Comparison of ENCODE assay signal across 19 cellular contexts in genomic region chr11:620201-620600, GRCh38. TPM values are rescaled to one million over a fixed set of nuclear protein-coding genes. Genes with fewer than 3 reads are reported as not detected.
DNase-seq lines count a peak whose midpoint lies in the region; ATAC-seq, FAIRE-seq and TF ChIP-seq lines count a peak whose summit lies in the region.
"Had no signal": no experiment of that assay in that cellular context is flagged by ENCODE, and none has a peak within 500 bp of the region (broad histone marks: within the 10 kb centered on the region; RNA-seq: fewer than 3 reads in every experiment).

No MANE protein-coding gene starts in this region.

- no peaks in the 10 kb centered on the region for H3K36me3 Mint-ChIP-seq in HFFc6 (ENCODE audit: low read depth)

- H3K4me3 ChIP-seq in HEK293 (ENCODE audit: low read depth, low read length) (no peak overlapping the region), K562 (no peak overlapping the region)

- H3K4me1 ChIP-seq in HEK293 (ENCODE audit: control insufficient read depth, insufficient read depth, low read length) (no peaks in the 10 kb centered on the region), K562 (replicated peaks in 1 of 2; ENCODE audit: control insufficient read depth in 2 of 2, insufficient read depth in 2 of 2, low read length in 2 of 2) (peaks cover 5 to 74% of the 10 kb centered on the region in 2 experiments; a peak in 4 of 5 replicates)

- FAIRE-seq in K562 (lab: Jason Lieb, UNC) = no peak

- H3K9ac ChIP-seq in K562 (ENCODE audit: insufficient read depth in 1 of 2, low read depth in 2 of 2, low read length in 2 of 2) = no peak overlapping the region; a peak in 1 of 4 replicates
- H3K9ac ChIP-seq: SK-N-SH had no signal

- no peak for ATAC-seq in K562

- no peaks in the 10 kb centered on the region for H3K9me3 Mint-ChIP-seq in HFFc6

- H3K4me2 ChIP-seq in K562 (ENCODE audit: insufficient read depth, low read length) = no peak overlapping the region
- H3K4me2 ChIP-seq: SK-N-SH had no signal

- H3K27me3 Mint-ChIP-seq in HFFc6 (ENCODE audit: insufficient read depth) = peaks cover 12% of the 10 kb centered on the region

- DNase-seq in K562 (ENCODE audit: extremely low read depth in 1 of 4, low spot score in 3 of 4) = no peak
- DNase-seq in HFFc6 = no peak
- DNase-seq in stimulated activated CD4-positive, alpha-beta T cell treated with anti-CD3 and anti-CD28 coated beads, Interleukin-1b, Interleukin-23, amount 100 ng/mL, for 48 hours = no peak
- DNase-seq: ACHN, DMS79 treated with DMSO at 0.1 percent for 48 hours, Karpas-422, NCI-H1417 treated with DMSO at 0.1 percent for 48 hours, NCI-H187 treated with DMSO at 0.1 percent for 48 hours, NCI-H226, NCI-H524, NCI-H82, SHP77 treated with DMSO at 0.1 percent for 48 hours, SK-N-SH had no signal

- 91% methylated on average over 12 of the region's 13 CpGs for WGBS in K562 (ENCODE audit: insufficient coverage, low coverage, missing lambda C conversion rate)

- H2AFZ ChIP-seq in K562 (ENCODE audit: low read depth, low read length) = no peak overlapping the region

- in situ Hi-C loops in K562 (cut with MboI) = no loop called here

- peaks cover 0 to 13% of the 10 kb centered on the region in 2 experiments; a peak in 1 of 3 replicates for H3K36me3 ChIP-seq in HEK293 (ENCODE audit: control insufficient read depth in 2 of 2, insufficient read depth in 1 of 2, low read length in 2 of 2)
- H3K36me3 ChIP-seq in K562 (ENCODE audit: control insufficient read depth, insufficient read depth, low read length) = peaks cover 39% of the 10 kb centered on the region; the same call in 2 of the 3 replicates

- TF ChIP-seq RAD21 in K562 (CRISPR knock-in tag; conservative IDR thresholded peaks at IDR 0.05 in 1 of 2, IDR thresholded peaks at IDR 0.05 in 1 of 2) = no peak

- H3K27ac ChIP-seq in HEK293 (ENCODE audit: extremely low read depth, low read depth, low read length) = no peak overlapping the region
- no peak overlapping the region for H3K27ac ChIP-seq in K562 (ENCODE audit: extremely low read depth, low read depth, low read length)
- H3K27ac ChIP-seq: C4-2B had no signal

- POLR2A ChIA-PET in HEK293 (lab: Yijun Ruan, JAX) (no interaction called here), K562 (lab: Yijun Ruan, JAX) (no interaction called here)

- peaks cover 8% of the 10 kb centered on the region; the same call in 1 of the 2 replicates for H3K4me1 Mint-ChIP-seq in HFFc6 (ENCODE audit: low read depth)

- CTCF ChIA-PET in HEK293 (lab: Yijun Ruan, JAX) (no interaction called here), K562 (lab: Yijun Ruan, JAX; ENCODE audit: low intra/inter-chr PET ratio) (no interaction called here)

- TF ChIP-seq CTCF in HEK293 (tag by site-specific recombination; IDR thresholded peaks at IDR 0.05) (no peak), K562 (IDR thresholded peaks at IDR 0.05 in 2 of 3, conservative IDR thresholded peaks at IDR 0.05 in 1 of 3; ENCODE audit: insufficient read depth in 2 of 3, low read depth in 1 of 3, low read length in 3 of 3) (no peak), HFFc6 (IDR thresholded peaks at IDR 0.05) (no peak)

- H4K20me1 ChIP-seq in K562 (replicated peaks; ENCODE audit: control insufficient read depth, insufficient read depth, low read length) = no peaks in the 10 kb centered on the region; the same call in 1 of the 2 replicates

- no peak for TF ChIP-seq POLR2A in K562 (conservative IDR thresholded peaks at IDR 0.05)

- H3K27ac Mint-ChIP-seq in HFFc6 = no peak overlapping the region

- H3K9me3 ChIP-seq in HEK293 (ENCODE audit: control insufficient read depth, insufficient read depth, low read depth, low read length) (no peaks in the 10 kb centered on the region), K562 (replicated peaks; ENCODE audit: control insufficient read depth, insufficient read depth, low read depth, low read length) (no peaks in the 10 kb centered on the region)
- H3K9me3 ChIP-seq: SK-N-SH had no signal

- no peaks in the 10 kb centered on the region for H3K27me3 ChIP-seq in K562 (ENCODE audit: control insufficient read depth in 2 of 2, insufficient read depth in 2 of 2, low read length in 2 of 2)

- H3K79me2 ChIP-seq in K562 (ENCODE audit: control insufficient read depth, insufficient read depth, low read length) = peaks cover 3% of the 10 kb centered on the region; the same call in 1 of the 3 replicates

- no peak overlapping the region for H3K4me3 Mint-ChIP-seq in HFFc6

- peaks cover 6% of the 10 kb centered on the region for H3K9me1 ChIP-seq in K562 (ENCODE audit: control insufficient read depth, insufficient read depth, low read length)

- no peak for TF ChIP-seq EP300 in K562 (IDR thresholded peaks at IDR 0.05; ENCODE audit: low read length)

- BruUV-seq in K562 (replicated peaks; lab: Mats Ljungman, UMichigan) = no TSS peak

- intact Hi-C loops in K562 (cut with micrococcal nuclease) = no loop called here

RNA-seq across cellular contexts. Expression of gene IRF7, which starts 4.5 kb away (rescaled TPM):
- total RNA-seq in K562 (2011; cell fraction: chromatin; rRNA removed; ENCODE audit: low replicate concordance) = 3.7 and 21.2 TPM in 2 replicates
- total RNA-seq in K562 (2011; cell fraction: nucleolus; rRNA removed) = 23.2 and 27.2 TPM in 2 replicates
- total RNA-seq in K562 (2011; cell fraction: nucleoplasm; rRNA removed) = 10.0 and 11.6 TPM in 2 replicates
- 3.7 and 8.3 TPM in 2 replicates for total RNA-seq in K562 (2014; rRNA removed)
- 0.29 TPM in 1 of 2 replicates, not detected in the other for total RNA-seq in K562 (2014; rRNA removed; fragmentation: Illumina TruSeq; extraction: Trizol)
- total RNA-seq in K562 (2015; rRNA removed; fragmentation: Illumina TruSeq; extraction: Trizol) = 2.0 and 2.2 TPM in 2 replicates
- total RNA-seq in K562 (2021) = 6.5 and 7.6 TPM in 2 replicates
- polyA plus RNA-seq in K562 (2011; rRNA removed) = 1.8 and 3.5 TPM in 2 replicates
- polyA plus RNA-seq in K562 (2011; cell fraction: cytosol; rRNA removed) = 2.7 and 6.6 TPM in 2 replicates
- 21.3 and 30.3 TPM in 2 replicates for polyA plus RNA-seq in K562 (2011; cell fraction: nucleus; rRNA removed)
- polyA plus RNA-seq in K562 (2012) = 4.0 and 11.8 TPM in 2 replicates
- 0.64 and 2.2 TPM in 2 replicates for polyA plus RNA-seq in K562 (2014; fragmentation: Illumina TruSeq; extraction: Trizol)
- polyA plus RNA-seq in K562 (2014; fragmentation: Nextera tagmentation; extraction: Ambion mirVana) = under 1 TPM; 0.27 to 0.48 TPM
- polyA plus RNA-seq in K562 (2014; rRNA removed) = 3.8 and 7.4 TPM in 2 replicates
- polyA minus RNA-seq in K562 (2011; rRNA and poly(A)+ RNA removed) = 0.42 and 0.49 TPM in 2 replicates
- polyA minus RNA-seq in K562 (2011; cell fraction: cytosol; rRNA and poly(A)+ RNA removed) = 1.3 and 5.2 TPM in 2 replicates
- 10.6 and 12.6 TPM in 2 replicates for polyA minus RNA-seq in K562 (2011; cell fraction: nucleus; rRNA and poly(A)+ RNA removed)
- total RNA-seq in HFFc6 (2021; fragmentation: NEBNext Ultra II Directional; extraction: Animal tissue kit (Norgen Biotek cat#: 25700)) = 1 to 10 TPM; 3.0 to 5.2 (median 4.2) TPM

RNA-seq across cellular contexts. Expression of gene CDHR5, which starts 4.6 kb away (rescaled TPM):
- not detected in 2 replicates for total RNA-seq in K562 (2011; cell fraction: chromatin; rRNA removed; ENCODE audit: low replicate concordance)
- total RNA-seq in K562 (2011; cell fraction: nucleolus; rRNA removed) = not detected in 2 replicates
- not detected in 2 replicates for total RNA-seq in K562 (2011; cell fraction: nucleoplasm; rRNA removed)
- total RNA-seq in K562 (2014; rRNA removed) = not detected in 2 replicates
- total RNA-seq in K562 (2014; rRNA removed; fragmentation: Illumina TruSeq; extraction: Trizol) = not detected in 2 replicates
- total RNA-seq in K562 (2015; rRNA removed; fragmentation: Illumina TruSeq; extraction: Trizol) = not detected in 2 replicates
- total RNA-seq in K562 (2021) = 0.16 TPM in 1 of 2 replicates, not detected in the other
- not detected in 2 replicates for polyA plus RNA-seq in K562 (2011; rRNA removed)
- polyA plus RNA-seq in K562 (2011; cell fraction: cytosol; rRNA removed) = not detected in 2 replicates
- polyA plus RNA-seq in K562 (2011; cell fraction: nucleus; rRNA removed) = not detected in 2 replicates
- 0.06 and 0.14 TPM in 2 replicates for polyA plus RNA-seq in K562 (2012)
- not detected in 2 replicates for polyA plus RNA-seq in K562 (2014; fragmentation: Illumina TruSeq; extraction: Trizol)
- not detected for polyA plus RNA-seq in K562 (2014; fragmentation: Nextera tagmentation; extraction: Ambion mirVana)
- polyA plus RNA-seq in K562 (2014; rRNA removed) = not detected in 2 replicates
- not detected in 2 replicates for polyA minus RNA-seq in K562 (2011; rRNA and poly(A)+ RNA removed)
- not detected in 2 replicates for polyA minus RNA-seq in K562 (2011; cell fraction: cytosol; rRNA and poly(A)+ RNA removed)
- polyA minus RNA-seq in K562 (2011; cell fraction: nucleus; rRNA and poly(A)+ RNA removed) = not detected in 2 replicates
- total RNA-seq in HFFc6 (2021; fragmentation: NEBNext Ultra II Directional; extraction: Animal tissue kit (Norgen Biotek cat#: 25700)) = not detected
- total RNA-seq: H4, MCF 10A, RPMI7951 had no signal
- polyA plus RNA-seq: SK-N-SH had no signal

RNA-seq across cellular contexts. Expression of gene SCT, which starts 6.8 kb away (rescaled TPM):
- not detected in 2 replicates for total RNA-seq in K562 (2011; cell fraction: chromatin; rRNA removed; ENCODE audit: low replicate concordance)
- total RNA-seq in K562 (2011; cell fraction: nucleolus; rRNA removed) = not detected in 2 replicates
- total RNA-seq in K562 (2011; cell fraction: nucleoplasm; rRNA removed) = not detected in 2 replicates
- not detected in 2 replicates for total RNA-seq in K562 (2014; rRNA removed)
- total RNA-seq in K562 (2014; rRNA removed; fragmentation: Illumina TruSeq; extraction: Trizol) = not detected in 2 replicates
- not detected in 2 replicates for total RNA-seq in K562 (2015; rRNA removed; fragmentation: Illumina TruSeq; extraction: Trizol)
- not detected in 2 replicates for total RNA-seq in K562 (2021)
- polyA plus RNA-seq in K562 (2011; rRNA removed) = not detected in 2 replicates
- polyA plus RNA-seq in K562 (2011; cell fraction: cytosol; rRNA removed) = not detected in 2 replicates
- not detected in 2 replicates for polyA plus RNA-seq in K562 (2011; cell fraction: nucleus; rRNA removed)
- not detected in 2 replicates for polyA plus RNA-seq in K562 (2012)
- polyA plus RNA-seq in K562 (2014; fragmentation: Illumina TruSeq; extraction: Trizol) = not detected in 2 replicates
- not detected for polyA plus RNA-seq in K562 (2014; fragmentation: Nextera tagmentation; extraction: Ambion mirVana)
- polyA plus RNA-seq in K562 (2014; rRNA removed) = not detected in 2 replicates
- not detected in 2 replicates for polyA minus RNA-seq in K562 (2011; rRNA and poly(A)+ RNA removed)
- not detected in 2 replicates for polyA minus RNA-seq in K562 (2011; cell fraction: cytosol; rRNA and poly(A)+ RNA removed)
- not detected in 2 replicates for polyA minus RNA-seq in K562 (2011; cell fraction: nucleus; rRNA and poly(A)+ RNA removed)
- total RNA-seq in HFFc6 (2021; fragmentation: NEBNext Ultra II Directional; extraction: Animal tissue kit (Norgen Biotek cat#: 25700)) = not detected
- total RNA-seq: H4, HT-29, MCF 10A, RPMI7951 had no signal
- polyA plus RNA-seq: SK-N-SH had no signal

RNA-seq across cellular contexts. Expression of gene DRD4, which starts 16.9 kb away (rescaled TPM):
- total RNA-seq in K562 (2011; cell fraction: chromatin; rRNA removed; ENCODE audit: low replicate concordance) = 0.30 and 1.00 TPM in 2 replicates
- total RNA-seq in K562 (2011; cell fraction: nucleolus; rRNA removed) = 0.67 and 0.79 TPM in 2 replicates
- 0.59 and 1.1 TPM in 2 replicates for total RNA-seq in K562 (2011; cell fraction: nucleoplasm; rRNA removed)
- total RNA-seq in K562 (2014; rRNA removed) (0.24 TPM in 1 of 2 replicates, not detected in the other), K562 (2014; rRNA removed; fragmentation: Illumina TruSeq; extraction: Trizol) (not detected in 2 replicates), K562 (2015; rRNA removed; fragmentation: Illumina TruSeq; extraction: Trizol) (0.14 TPM in 1 of 2 replicates, not detected in the other), K562 (2021) (0.95 and 1.4 TPM in 2 replicates)
- polyA plus RNA-seq in K562 (2011; rRNA removed) (0.11 TPM in 1 of 2 replicates, not detected in the other), K562 (2014; fragmentation: Illumina TruSeq; extraction: Trizol) (0.11 TPM in 1 of 2 replicates, not detected in the other), K562 (2014; fragmentation: Nextera tagmentation; extraction: Ambion mirVana) (under 1 TPM in 1 of 2 experiments, not detected in 1; 0.04 TPM), K562 (2014; rRNA removed) (0.27 and 0.49 TPM in 2 replicates)
- 0.04 and 0.06 TPM in 2 replicates for polyA plus RNA-seq in K562 (2011; cell fraction: cytosol; rRNA removed)
- polyA plus RNA-seq in K562 (2011; cell fraction: nucleus; rRNA removed) = 0.60 and 0.70 TPM in 2 replicates
- polyA plus RNA-seq in K562 (2012) = 0.36 and 0.51 TPM in 2 replicates
- not detected in 2 replicates for polyA minus RNA-seq in K562 (2011; rRNA and poly(A)+ RNA removed)
- not detected in 2 replicates for polyA minus RNA-seq in K562 (2011; cell fraction: cytosol; rRNA and poly(A)+ RNA removed)
- 0.13 and 0.22 TPM in 2 replicates for polyA minus RNA-seq in K562 (2011; cell fraction: nucleus; rRNA and poly(A)+ RNA removed)
- total RNA-seq in HFFc6 (2021; fragmentation: NEBNext Ultra II Directional; extraction: Animal tissue kit (Norgen Biotek cat#: 25700)) = under 1 TPM; 0.14 to 0.61 (median 0.38) TPM
- total RNA-seq: H4, RPMI7951 had no signal
- polyA plus RNA-seq: SK-N-SH had no signal

RNA-seq across cellular contexts. Expression of gene PHRF1, which starts 43.9 kb away (rescaled TPM):
- 57.3 and 135 TPM in 2 replicates for total RNA-seq in K562 (2011; cell fraction: chromatin; rRNA removed; ENCODE audit: low replicate concordance)
- total RNA-seq in K562 (2011; cell fraction: nucleolus; rRNA removed) = 56.1 and 60.9 TPM in 2 replicates
- total RNA-seq in K562 (2011; cell fraction: nucleoplasm; rRNA removed) = 48.9 and 51.5 TPM in 2 replicates
- total RNA-seq in K562 (2014; rRNA removed) = 20.4 and 28.6 TPM in 2 replicates
- total RNA-seq in K562 (2014; rRNA removed; fragmentation: Illumina TruSeq; extraction: Trizol) = 4.2 and 4.9 TPM in 2 replicates
- 17.4 and 19.1 TPM in 2 replicates for total RNA-seq in K562 (2015; rRNA removed; fragmentation: Illumina TruSeq; extraction: Trizol)
- 34.5 and 37.2 TPM in 2 replicates for total RNA-seq in K562 (2021)
- polyA plus RNA-seq in K562 (2011; rRNA removed) = 7.5 and 10.5 TPM in 2 replicates
- polyA plus RNA-seq in K562 (2011; cell fraction: cytosol; rRNA removed) = 7.2 and 14.5 TPM in 2 replicates
- 27.6 and 43.0 TPM in 2 replicates for polyA plus RNA-seq in K562 (2011; cell fraction: nucleus; rRNA removed)
- polyA plus RNA-seq in K562 (2012) = 12.2 and 16.7 TPM in 2 replicates
- polyA plus RNA-seq in K562 (2014; fragmentation: Illumina TruSeq; extraction: Trizol) = 7.7 and 14.5 TPM in 2 replicates
- under 1 TPM; 0.07 to 0.18 TPM for polyA plus RNA-seq in K562 (2014; fragmentation: Nextera tagmentation; extraction: Ambion mirVana)
- 16.9 and 19.9 TPM in 2 replicates for polyA plus RNA-seq in K562 (2014; rRNA removed)
- polyA minus RNA-seq in K562 (2011; rRNA and poly(A)+ RNA removed) = 6.1 and 8.0 TPM in 2 replicates
- polyA minus RNA-seq in K562 (2011; cell fraction: cytosol; rRNA and poly(A)+ RNA removed) = 13.6 and 23.3 TPM in 2 replicates
- polyA minus RNA-seq in K562 (2011; cell fraction: nucleus; rRNA and poly(A)+ RNA removed) = 15.5 and 20.1 TPM in 2 replicates
- 10 to 100 TPM; 23.8 to 27.5 (median 24.8) TPM for total RNA-seq in HFFc6 (2021; fragmentation: NEBNext Ultra II Directional; extraction: Animal tissue kit (Norgen Biotek cat#: 25700))

Comparison
In these comparisons a context has a peak if more than half of its experiments do, and no peak if none do; other contexts are left out.
1. Of the 44 proteins assayed by ChIP-seq in both K562 and HEK293: peak only in K562: none; only in HEK293: none; in both: PRDM10; in neither: 43.